In genomic region chr4:80393246-80393969, GRCh38 we compare ENCODE assay signal across 13 cellular contexts. TPM values are rescaled to one million over a fixed set of nuclear protein-coding genes. Genes with fewer than 3 reads are reported as not detected.
DNase-seq lines count a peak whose midpoint lies in the region; ATAC-seq and TF ChIP-seq lines count a peak whose summit lies in the region.
"Had no signal": no experiment of that assay in that cellular context is flagged by ENCODE, and none has a peak within 500 bp of the region (broad histone marks: within the 10 kb centered on the region; RNA-seq: fewer than 3 reads in every experiment).

No MANE protein-coding gene starts in this region.

- H3K9me3 ChIP-seq in psoas muscle = no peaks in the 10 kb centered on the region
- H3K9me3 ChIP-seq: esophagus muscularis mucosa, transverse colon had no signal

- intact Hi-C loops in psoas muscle (cut with DNase I) = no loop called here

- no peak overlapping the region for H3K27ac ChIP-seq in psoas muscle
- H3K27ac ChIP-seq: esophagus muscularis mucosa, transverse colon had no signal

- TF ChIP-seq CTCF in AG04449 (IDR thresholded peaks at IDR 0.05; ENCODE audit: insufficient read depth, low read length, missing control alignments) (no peak), psoas muscle (IDR thresholded peaks at IDR 0.05) (no peak)

- POLR2A ChIA-PET in AG04449 (lab: Yijun Ruan, JAX) = no interaction called here

- H3K27me3 ChIP-seq in psoas muscle (ENCODE audit: insufficient read depth in 3 of 3, low read length in 2 of 3) = no peaks in the 10 kb centered on the region
- H3K27me3 ChIP-seq: esophagus muscularis mucosa, transverse colon had no signal

- CTCF ChIA-PET in AG04449 (lab: Yijun Ruan, JAX) = no interaction called here

- 61 to 75% (median 68%) methylated on average over 4 of the region's 4 CpGs for WGBS in psoas muscle, 3 donors

- peak; percentile 45 for DNase-seq in AG04449 (ENCODE audit: low read depth, low spot score)
- peak; percentile 50 for DNase-seq in HS-5 (ENCODE audit: low read depth)
- no peak for DNase-seq in germinal center (ENCODE audit: low spot score)
- no peak for DNase-seq in psoas muscle
- DNase-seq: COR-L47, NCI-H2029 treated with DMSO at 0.1 percent for 48 hours, transverse colon had no signal

- no peaks in the 10 kb centered on the region for H3K36me3 ChIP-seq in psoas muscle (ENCODE audit: insufficient read depth in 1 of 2, low read depth in 1 of 2)
- H3K36me3 ChIP-seq: esophagus muscularis mucosa, transverse colon had no signal

- H3K4me3 ChIP-seq in AG04449 (ENCODE audit: low read depth, low read length) (no peak overlapping the region), psoas muscle (no peak overlapping the region)
- H3K4me3 ChIP-seq: esophagus muscularis mucosa, transverse colon had no signal

- H3K4me1 ChIP-seq in psoas muscle = no peaks in the 10 kb centered on the region
- H3K4me1 ChIP-seq: esophagus muscularis mucosa, transverse colon had no signal

- ATAC-seq in GM18907 (IDR thresholded peaks at IDR 0.05; ENCODE audit: unreplicated experiment) (peak; percentile 71), esophagus mucosa (peak; percentile 69), HG03159 (IDR thresholded peaks at IDR 0.05; ENCODE audit: unreplicated experiment) (no peak), HG03439 (IDR thresholded peaks at IDR 0.05; ENCODE audit: unreplicated experiment) (no peak), psoas muscle (no peak)

RNA-seq across cellular contexts. Expression of gene CFAP299, which starts 57.9 kb away (rescaled TPM):
- total RNA-seq in esophagus mucosa (not detected), psoas muscle (not detected)
- not detected for polyA plus RNA-seq in psoas muscle
- total RNA-seq: T-helper 1 cell treated with Interleukin-12 subunit alpha and Interleukin-12 subunit beta and Interleukin-4 antibody, amounts not matched to agents 30 ng/mL and 1 ng/mL, for 36 hours; transverse colon had no signal

Comparison
In these comparisons a context has a peak if more than half of its experiments do, and no peak if none do; other contexts are left out.
1. DNase-seq: peak in AG04449 (single experiment) and HS-5 (single experiment); none in germinal center (single experiment) and psoas muscle (0 of 2).
2. ATAC-seq: peak in GM18907 (single experiment) and esophagus mucosa (single experiment); none in HG03159 (single experiment), HG03439 (single experiment) and psoas muscle (0 of 4).